In genomic region chr11:65432133-65432650, GRCh38 we compare ENCODE assay signal across 9 cellular contexts. TPM values are rescaled to one million over a fixed set of nuclear protein-coding genes. Genes with fewer than 3 reads are reported as not detected.
DNase-seq lines count a peak whose midpoint lies in the region; ATAC-seq and TF ChIP-seq lines count a peak whose summit lies in the region.
"Had no signal": no experiment of that assay in that cellular context is flagged by ENCODE, and none has a peak within 500 bp of the region (broad histone marks: within the 10 kb centered on the region; RNA-seq: fewer than 3 reads in every experiment).

No MANE protein-coding gene starts in this region.

- H3K4me1 Mint-ChIP-seq in stimulated activated naive CD8-positive, alpha-beta T cell treated with anti-CD3 and anti-CD28 coated beads, Interleukin-15, Interleukin-2, amounts not matched to agents 100 ng/mL and 50 ng/mL, for 24 hours (ENCODE audit: low read depth), result peaks cover 93% of the 10 kb centered on the region

- H3K27ac ChIP-seq in brain microvascular endothelial cell (peak overlapping the region; percentile 3), mesodermal cell (ENCODE audit: low read depth, low read length, severe bottlenecking) (no peak overlapping the region), mesendoderm (ENCODE audit: low read depth, low read length) (no peak overlapping the region)

- no peak overlapping the region for H3K4me2 ChIP-seq in mesendoderm (ENCODE audit: low read length)

- H3K27me3 Mint-ChIP-seq in stimulated activated naive CD8-positive, alpha-beta T cell treated with anti-CD3 and anti-CD28 coated beads, Interleukin-15, Interleukin-2, amounts not matched to agents 100 ng/mL and 50 ng/mL, for 24 hours, result no peaks in the 10 kb centered on the region

- H3K4me1 ChIP-seq in mesodermal cell (ENCODE audit: control insufficient read depth, insufficient read depth, low read length, poor library complexity, severe bottlenecking), result peaks cover 11% of the 10 kb centered on the region
- peaks cover 6% of the 10 kb centered on the region for H3K4me1 ChIP-seq in mesendoderm (ENCODE audit: control insufficient read depth, low read depth, low read length)

- H3K9ac ChIP-seq in mesendoderm (ENCODE audit: low read length), result no peak overlapping the region

- H3K18ac ChIP-seq in mesendoderm (ENCODE audit: low read length), result no peak overlapping the region

- no peak for ATAC-seq in stimulated activated naive CD8-positive, alpha-beta T cell treated with anti-CD3 and anti-CD28 coated beads, Interleukin-15, Interleukin-2, amounts not matched to agents 100 U/mL and 50 U/mL, for 24 hours
- ATAC-seq in GM21367 (IDR thresholded peaks at IDR 0.05; ENCODE audit: unreplicated experiment), result no peak

- TF ChIP-seq CTCF in brain microvascular endothelial cell (IDR thresholded peaks at IDR 0.05; ENCODE audit: low read depth, low read length, missing control alignments), result no peak

- peak overlapping the region; percentile 64 for H3K4me3 Mint-ChIP-seq in stimulated activated naive CD8-positive, alpha-beta T cell treated with anti-CD3 and anti-CD28 coated beads, Interleukin-15, Interleukin-2, amounts not matched to agents 100 ng/mL and 50 ng/mL, for 24 hours

- H2BK120ac ChIP-seq in mesendoderm (ENCODE audit: low read depth, low read length), result no peak overlapping the region

- peaks cover 49% of the 10 kb centered on the region for H3K36me3 ChIP-seq in brain microvascular endothelial cell (replicated peaks)
- H3K36me3 ChIP-seq in mesodermal cell (ENCODE audit: control insufficient read depth, insufficient read depth, low read length), result peaks cover 83% of the 10 kb centered on the region
- no peaks in the 10 kb centered on the region for H3K36me3 ChIP-seq in mesendoderm (ENCODE audit: control insufficient read depth, insufficient read depth, low read length)

- H3K27ac Mint-ChIP-seq in stimulated activated naive CD8-positive, alpha-beta T cell treated with anti-CD3 and anti-CD28 coated beads, Interleukin-15, Interleukin-2, amounts not matched to agents 100 ng/mL and 50 ng/mL, for 24 hours, result peak overlapping the region; percentile 80

- H3K23ac ChIP-seq in mesendoderm (ENCODE audit: low read length), result no peak overlapping the region

- H4K5ac ChIP-seq in mesendoderm (ENCODE audit: low read length), result no peak overlapping the region

- no peak overlapping the region for H2AK5ac ChIP-seq in mesendoderm (ENCODE audit: low read length)

- H3K79me2 ChIP-seq in mesendoderm (ENCODE audit: control insufficient read depth, insufficient read depth, low read length), result peaks cover 8% of the 10 kb centered on the region

- H3K9me3 ChIP-seq in mesodermal cell (ENCODE audit: control insufficient read depth, low read length), result no peaks in the 10 kb centered on the region

- H3K9me3 Mint-ChIP-seq in stimulated activated naive CD8-positive, alpha-beta T cell treated with anti-CD3 and anti-CD28 coated beads, Interleukin-15, Interleukin-2, amounts not matched to agents 100 ng/mL and 50 ng/mL, for 24 hours, result no peaks in the 10 kb centered on the region

- peaks cover 56% of the 10 kb centered on the region for H3K36me3 Mint-ChIP-seq in stimulated activated naive CD8-positive, alpha-beta T cell treated with anti-CD3 and anti-CD28 coated beads, Interleukin-15, Interleukin-2, amounts not matched to agents 100 ng/mL and 50 ng/mL, for 24 hours (ENCODE audit: low read depth)

- H3K79me1 ChIP-seq in mesendoderm (ENCODE audit: low read length), result peaks cover 5% of the 10 kb centered on the region

- no peak overlapping the region for H2BK15ac ChIP-seq in mesendoderm (replicated peaks; ENCODE audit: low read depth)

- H3K4me3 ChIP-seq in brain microvascular endothelial cell (ENCODE audit: low read depth, low read length) (peak overlapping the region; percentile 24), mesodermal cell (ENCODE audit: extremely low read depth, insufficient read depth, low read length, poor library complexity, severe bottlenecking) (peak overlapping the region; percentile 14), mesendoderm (ENCODE audit: low read length) (no peak overlapping the region)

- WGBS in mesodermal cell (ENCODE audit: insufficient coverage in 2 of 2), 2 experiments, result no CpG with 5 or more reads among the region's 2 CpGs
- no CpG with 5 or more reads among the region's 2 CpGs for WGBS in mesendoderm (ENCODE audit: extremely low coverage, insufficient coverage, low lambda C conversion rate)

- in situ Hi-C loops in brain microvascular endothelial cell (cut with HindIII; ENCODE audit: low pct_ligation_motif_present, low sequenced_read_pairs), result no loop called here

- no peak for DNase-seq in stimulated activated naive CD8-positive, alpha-beta T cell treated with anti-CD3 and anti-CD28 coated beads, Interleukin-15, Interleukin-2, amounts not matched to agents 100 U/mL and 50 U/mL, for 24 hours
- DNase-seq in brain microvascular endothelial cell (no peak), mesendoderm (no peak), NCI-H446 (lab: John Stamatoyannopoulos, UW) (no peak)
- no peak for DNase-seq in stimulated activated naive CD4-positive, alpha-beta T cell (lab: John Stamatoyannopoulos, UW)
- DNase-seq: stimulated activated CD4-positive, alpha-beta T cell treated with anti-CD3 and anti-CD28 coated beads, Interleukin-4, amount 100 ng/mL, for 1 hour had no signal

- H3K56ac ChIP-seq in mesendoderm (ENCODE audit: low read length), result no peak overlapping the region

- H4K8ac ChIP-seq in mesendoderm (ENCODE audit: low read depth, low read length), result no peak overlapping the region

- no peak overlapping the region for H3K4ac ChIP-seq in mesendoderm (ENCODE audit: low read depth, low read length)

- no peak overlapping the region for H2BK5ac ChIP-seq in mesendoderm (ENCODE audit: low read length)

- H3K27me3 ChIP-seq in brain microvascular endothelial cell (replicated peaks) (no peaks in the 10 kb centered on the region), mesendoderm (ENCODE audit: insufficient read depth, low read length, poor library complexity) (no peaks in the 10 kb centered on the region)

RNA-seq across cellular contexts. Expression of gene NEAT1, which starts 9.6 kb away (rescaled TPM):
- polyA plus RNA-seq in mesodermal cell (2013, experiment 1 of 2), result 32.4 TPM
- polyA plus RNA-seq in mesodermal cell (2013, experiment 2 of 2), result 28.8 TPM
- polyA plus RNA-seq in mesendoderm (2013, experiment 1 of 2), result 3.7 TPM
- 4.5 TPM for polyA plus RNA-seq in mesendoderm (2013, experiment 2 of 2)

RNA-seq across cellular contexts. Expression of gene FRMD8, which starts 45.8 kb away (rescaled TPM):
- polyA plus RNA-seq in mesodermal cell (2013, experiment 1 of 2), result 58.2 TPM
- polyA plus RNA-seq in mesodermal cell (2013, experiment 2 of 2), result 48.4 TPM
- polyA plus RNA-seq in mesendoderm (2013, experiment 1 of 2), result 10.9 TPM
- 10.4 TPM for polyA plus RNA-seq in mesendoderm (2013, experiment 2 of 2)

RNA-seq across cellular contexts. Expression of gene SLC25A45, which starts 49.7 kb away (rescaled TPM):
- polyA plus RNA-seq in mesodermal cell (2013, experiment 1 of 2), result 2.9 TPM
- 2.6 TPM for polyA plus RNA-seq in mesodermal cell (2013, experiment 2 of 2)
- polyA plus RNA-seq in mesendoderm (2013, experiment 1 of 2), result 0.95 TPM
- polyA plus RNA-seq in mesendoderm (2013, experiment 2 of 2), result 0.76 TPM
